In genomic region chr3:122097141-122097540, GRCh38 we compare ENCODE assay signal across 28 cellular contexts. TPM values are rescaled to one million over a fixed set of nuclear protein-coding genes. Genes with fewer than 3 reads are reported as not detected.
"Had no signal": no experiment of that assay in that cellular context is flagged by ENCODE, and none has a peak within 500 bp of the region (broad histone marks: within the 10 kb centered on the region; RNA-seq: fewer than 3 reads in every experiment).

No MANE protein-coding gene starts in this region.

- H3K36me3 ChIP-seq: left lung, ovary, right atrium auricular region, right lobe of liver, tibial nerve, uterus had no signal

- DNase-seq: hypothalamus; immature natural killer cell; kidney; left colon; left lung; mesendoderm; naive B cell; natural killer cell; nephron progenitor cell; ovary; right lobe of liver; stimulated activated CD4-positive, alpha-beta T cell treated with anti-CD3 and anti-CD28 coated beads, Interleukin-1b, Interleukin-23, amount 100 ng/mL, for 48 hours; stimulated activated CD4-positive, alpha-beta T cell treated with anti-CD3 and anti-CD28 coated beads, Interleukin-2, amount 100 ng/mL, for 48 hours; stimulated activated CD4-positive, alpha-beta T cell treated with anti-CD3 and anti-CD28 coated beads, Interleukin-4, amount 100 ng/mL, for 4 hours; stimulated activated CD8-positive, alpha-beta memory T cell treated with anti-CD3 and anti-CD28 coated beads, Interleukin-4, amount 100 ng/mL, for 48 hours; stimulated activated naive CD4-positive, alpha-beta T cell treated with Interleukin-2 at 50 U/mL for 16 hours; stimulated activated naive CD8-positive, alpha-beta T cell treated with anti-CD3 and anti-CD28 coated beads, Interleukin-15, amount 100 ng/mL, for 72 hours; substantia nigra; uterus had no signal

- FAIRE-seq: islet of Langerhans, kidney had no signal

- ATAC-seq: left lung; natural killer cell; right lobe of liver; stimulated activated memory B cell treated with anti-CD40 and anti-IgM and Interleukin-4, amounts not matched to agents 10 μg/mL and 1 μg/mL and 100 μg/mL, for 72 hours; stimulated activated naive CD8-positive, alpha-beta T cell treated with anti-CD3 and anti-CD28 coated beads, Interleukin-15, amount 100 ng/mL, for 72 hours had no signal

- H3K4me3 ChIP-seq: left lung, lung, ovary, right atrium auricular region, right lobe of liver, smooth muscle cell, tibial nerve, uterus had no signal

- H3K27me3 ChIP-seq: left lung, ovary, right atrium auricular region, right lobe of liver, tibial nerve, uterus had no signal

RNA-seq across cellular contexts. Expression of gene CD86, which starts 42.0 kb away (rescaled TPM):
- total RNA-seq: progenitor cell of endocrine pancreas, pulmonary artery endothelial cell, renal cortical epithelial cell, smooth muscle cell had no signal
